ENCODE assay signal across 19 cellular contexts in genomic region chr9:126629007-126629674, GRCh38. TPM values are rescaled to one million over a fixed set of nuclear protein-coding genes. Genes with fewer than 3 reads are reported as not detected.
"Had no signal": no experiment of that assay in that cellular context is flagged by ENCODE, and none has a peak within 500 bp of the region (broad histone marks: within the 10 kb centered on the region; RNA-seq: fewer than 3 reads in every experiment).

No MANE protein-coding gene starts in this region.

- ATAC-seq: heart left ventricle; naive thymus-derived CD4-positive, alpha-beta T cell had no signal

- H3K4me3 Mint-ChIP-seq: endodermal cell; naive thymus-derived CD4-positive, alpha-beta T cell; neural crest cell had no signal

- DNase-seq: effector CD4-positive, alpha-beta T cell; endodermal cell; heart left ventricle; hippocampal formation; kidney glomerular epithelial cell; naive thymus-derived CD4-positive, alpha-beta T cell; small intestine; stimulated activated CD4-positive, alpha-beta T cell treated with anti-CD3 and anti-CD28 coated beads, Interleukin-12 subunit alpha, Interleukin-12 subunit beta, amount 100 ng/mL, for 4 hours; stimulated activated naive CD4-positive, alpha-beta T cell treated with Interleukin-2 at 50 U/mL for 16 hours; trophoblast cell had no signal

- H3K9me3 Mint-ChIP-seq: endodermal cell, neural crest cell had no signal

- H3K27ac Mint-ChIP-seq: endodermal cell; naive thymus-derived CD4-positive, alpha-beta T cell had no signal

- H3K4me3 ChIP-seq: coronary artery, heart left ventricle, right atrium auricular region had no signal

- H3K36me3 ChIP-seq: heart left ventricle, right atrium auricular region had no signal

- H3K36me3 Mint-ChIP-seq: naive thymus-derived CD4-positive, alpha-beta T cell had no signal

- H3K27ac ChIP-seq: coronary artery, heart left ventricle, right atrium auricular region had no signal

- H3K9me3 ChIP-seq: heart left ventricle, right atrium auricular region had no signal

- FAIRE-seq: frontal cortex, islet of Langerhans, small intestine had no signal

RNA-seq across cellular contexts. Expression of gene LMX1B, which starts 15.4 kb away (rescaled TPM):
- total RNA-seq: liver; lung microvascular endothelial cell; mononuclear cell; naive thymus-derived CD4-positive, alpha-beta T cell; urinary bladder had no signal
- polyA plus RNA-seq: liver; naive thymus-derived CD4-positive, alpha-beta T cell had no signal
